In genomic region chr2:240251848-240252190, GRCh38 we compare ENCODE assay signal across 11 cellular contexts.
DNase-seq lines count a peak whose midpoint lies in the region; ATAC-seq and TF ChIP-seq lines count a peak whose summit lies in the region.
"Had no signal": no experiment of that assay in that cellular context is flagged by ENCODE, and none has a peak within 500 bp of the region (broad histone marks: within the 10 kb centered on the region; RNA-seq: fewer than 3 reads in every experiment).

No MANE protein-coding gene starts in this region.

- CTCF ChIA-PET in activated CD8-positive, alpha-beta T cell treated with anti-CD3 and anti-CD28 coated beads, Interleukin-2, amount 10 ng/mL, durations not matched to agents 7 days and 5 days (lab: Charles Lee) = no interaction called here

- H3K27me3 Mint-ChIP-seq in activated CD8-positive, alpha-beta T cell treated with anti-CD3 and anti-CD28 coated beads, Interleukin-2, amount 10 ng/mL, durations not matched to agents 7 days and 5 days (ENCODE audit: low read depth) = no peaks in the 10 kb centered on the region
- H3K27me3 Mint-ChIP-seq: type B pancreatic cell had no signal

- TF ChIP-seq POLR2A in vagina (IDR thresholded peaks at IDR 0.05) = no peak
- TF ChIP-seq POLR2A in GM18505 (IDR thresholded peaks at IDR 0.05; ENCODE audit: borderline replicate concordance, extremely low read depth, insufficient read depth, insufficient read length) = no peak

- H3K4me1 Mint-ChIP-seq in activated CD8-positive, alpha-beta T cell treated with anti-CD3 and anti-CD28 coated beads, Interleukin-2, amount 10 ng/mL, durations not matched to agents 7 days and 5 days (ENCODE audit: low read depth) = no peaks in the 10 kb centered on the region

- no peaks in the 10 kb centered on the region for H3K9me3 Mint-ChIP-seq in activated CD8-positive, alpha-beta T cell treated with anti-CD3 and anti-CD28 coated beads, Interleukin-2, amount 10 ng/mL, durations not matched to agents 7 days and 5 days (ENCODE audit: insufficient read depth)
- H3K9me3 Mint-ChIP-seq: type B pancreatic cell had no signal

- H3K4me1 ChIP-seq in left ventricle myocardium inferior = peaks cover 54% of the 10 kb centered on the region
- H3K4me1 ChIP-seq in left lung = peaks cover 12 to 17% of the 10 kb centered on the region in 2 donors
- H3K4me1 ChIP-seq in psoas muscle = peaks cover 43% of the 10 kb centered on the region
- H3K4me1 ChIP-seq in vagina = peaks cover 55% of the 10 kb centered on the region

- intact Hi-C loops in left ventricle myocardium inferior (cut with micrococcal nuclease) = no loop called here
- intact Hi-C loops in Right ventricle myocardium inferior (cut with DNase I) = loop anchor here (2.0 to 5.0 kb wide), 2 partner anchors 15 to 185 kb away; partner anchors contain the start of gene GPC1
- intact Hi-C loops in left lung (cut with DNase I) = no loop called here
- intact Hi-C loops in psoas muscle (cut with DNase I) = no loop called here
- intact Hi-C loops in vagina (cut with DNase I) = no loop called here

- DNase-seq in left ventricle myocardium inferior (peak; percentile 21), Right ventricle myocardium inferior (ENCODE audit: missing footprints) (no peak), left lung (no peak), psoas muscle (no peak), vagina (ENCODE audit: extremely low spot score in 2 of 2) (no peak)
- no peak for DNase-seq in activated CD8-positive, alpha-beta T cell treated with anti-CD3 and anti-CD28 coated beads, Interleukin-2, amount 10 ng/mL, durations not matched to agents 7 days and 5 days
- no peak for DNase-seq in activated CD4-positive, alpha-beta T cell treated with anti-CD3 and anti-CD28 coated beads, Interleukin-2, amount 50 U/mL, for 4 hours
- DNase-seq: activated CD4-positive, alpha-beta T cell treated with anti-CD3 and anti-CD28 coated beads, Interleukin-2, amount 50 U/mL, for 1 hour; NCI-H446 treated with DMSO at 0.1 percent for 48 hours had no signal

- H3K9me3 ChIP-seq in left ventricle myocardium inferior (replicated peaks) (no peaks in the 10 kb centered on the region), left lung (no peaks in the 10 kb centered on the region), psoas muscle (no peaks in the 10 kb centered on the region), vagina (no peaks in the 10 kb centered on the region)

- H3K27ac Mint-ChIP-seq in activated CD8-positive, alpha-beta T cell treated with anti-CD3 and anti-CD28 coated beads, Interleukin-2, amount 10 ng/mL, durations not matched to agents 7 days and 5 days = no peak overlapping the region

- no peak for TF ChIP-seq CTCF in left ventricle myocardium inferior (IDR thresholded peaks at IDR 0.05; ENCODE audit: borderline replicate concordance)
- no peak for TF ChIP-seq CTCF in left lung (IDR thresholded peaks at IDR 0.05)
- TF ChIP-seq CTCF in psoas muscle (IDR thresholded peaks at IDR 0.05) = no peak
- no peak for TF ChIP-seq CTCF in vagina (IDR thresholded peaks at IDR 0.05)

- WGBS in psoas muscle, 3 donors = 38 to 67% (median 46%) methylated on average over 5 to 6 of the region's 6 CpGs

- H3K27me3 ChIP-seq in left ventricle myocardium inferior (ENCODE audit: low read depth) (no peaks in the 10 kb centered on the region), left lung (peaks cover 0 to 13% of the 10 kb centered on the region in 2 donors), psoas muscle (ENCODE audit: insufficient read depth in 3 of 3, low read length in 2 of 3) (no peaks in the 10 kb centered on the region), vagina (no peaks in the 10 kb centered on the region)

- POLR2A ChIA-PET in activated CD8-positive, alpha-beta T cell treated with anti-CD3 and anti-CD28 coated beads, Interleukin-2, amount 10 ng/mL, durations not matched to agents 7 days and 5 days (lab: Charles Lee) = no interaction called here

- no peak for ATAC-seq in Right ventricle myocardium inferior
- ATAC-seq in left lung = no peak
- ATAC-seq in psoas muscle = peak in 2 of 4 donors; percentile 26 to 43
- ATAC-seq in GM18505 (IDR thresholded peaks at IDR 0.05; ENCODE audit: unreplicated experiment) = no peak
- no peak for ATAC-seq in activated CD8-positive, alpha-beta T cell treated with anti-CD3 and anti-CD28 coated beads, Interleukin-2, amount 10 ng/mL, durations not matched to agents 7 days and 5 days

- no peak overlapping the region for H3K4me3 Mint-ChIP-seq in activated CD8-positive, alpha-beta T cell treated with anti-CD3 and anti-CD28 coated beads, Interleukin-2, amount 10 ng/mL, durations not matched to agents 7 days and 5 days
- H3K4me3 Mint-ChIP-seq: type B pancreatic cell had no signal

- no peaks in the 10 kb centered on the region for H3K36me3 Mint-ChIP-seq in activated CD8-positive, alpha-beta T cell treated with anti-CD3 and anti-CD28 coated beads, Interleukin-2, amount 10 ng/mL, durations not matched to agents 7 days and 5 days (ENCODE audit: low read depth)
- H3K36me3 Mint-ChIP-seq: type B pancreatic cell had no signal

- no peaks in the 10 kb centered on the region for H3K36me3 ChIP-seq in left ventricle myocardium inferior
- no peaks in the 10 kb centered on the region for H3K36me3 ChIP-seq in left lung
- no peaks in the 10 kb centered on the region for H3K36me3 ChIP-seq in psoas muscle (ENCODE audit: insufficient read depth in 1 of 2, low read depth in 1 of 2)
- no peaks in the 10 kb centered on the region for H3K36me3 ChIP-seq in vagina

- peak overlapping the region; percentile 92 for H3K27ac ChIP-seq in left ventricle myocardium inferior (replicated peaks)
- H3K27ac ChIP-seq in left lung = peak overlapping the region; percentile 77 to 78
- H3K27ac ChIP-seq in psoas muscle = peak overlapping the region; percentile 97
- H3K27ac ChIP-seq in vagina = peak overlapping the region; percentile 93

- H3K4me3 ChIP-seq in left ventricle myocardium inferior = peak overlapping the region; percentile 48
- H3K4me3 ChIP-seq in left lung = no peak overlapping the region
- peak overlapping the region; percentile 44 for H3K4me3 ChIP-seq in psoas muscle
- H3K4me3 ChIP-seq in vagina = peak overlapping the region in 1 of 2 donors; percentile 7

Comparison
In these comparisons a context has a peak if more than half of its experiments do, and no peak if none do; other contexts are left out.
1. H3K4me3 ChIP-seq: peak in left ventricle myocardium inferior (single experiment) and psoas muscle (single experiment); none in left lung (0 of 2).
2. Peak in every context shown above with its lines, with median percentiles within 50 percentile points of each other: H3K27ac ChIP-seq.